ENCODE assay signal across 7 cellular contexts in the genomic region with DNA sequence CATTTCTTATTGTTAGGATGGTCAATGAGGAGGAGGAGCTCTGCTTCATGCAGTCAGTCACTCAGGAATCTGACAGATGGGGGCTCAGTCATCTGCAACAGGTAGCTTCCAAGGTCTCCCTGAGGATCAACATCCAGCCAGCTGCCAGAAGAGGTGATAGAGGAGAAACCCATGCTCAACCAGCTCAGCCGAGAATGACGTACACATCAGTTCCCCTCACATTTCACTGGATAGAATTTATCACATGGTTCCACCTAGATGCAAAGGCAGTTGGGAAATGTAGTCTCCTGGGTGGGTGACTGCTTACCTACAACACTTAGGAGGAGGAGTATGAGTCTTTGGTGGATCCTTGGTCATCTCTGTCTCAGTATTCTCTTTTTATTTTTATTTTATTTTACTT.
A peak's percentile ranks its signal among the peaks of the same experiment; 100 is the strongest.
DNase-seq lines count a peak whose midpoint lies in the region; ATAC-seq and TF ChIP-seq lines count a peak whose summit lies in the region.

No MANE protein-coding gene starts in this region.

- no peak for TF ChIP-seq CTCF in kidney epithelial cell (IDR thresholded peaks at IDR 0.05; ENCODE audit: insufficient read depth, low read length, poor library complexity, severe bottlenecking)

- H3K27me3 ChIP-seq in kidney epithelial cell (ENCODE audit: control insufficient read depth, insufficient read depth, low read length) = no peaks in the 10 kb centered on the region

- DNase-seq in NCI-H1105 treated with DMSO at 0.1 percent for 48 hours (lab: John Stamatoyannopoulos, UW) = peak; percentile 72
- DNase-seq in SW480 (ENCODE audit: low spot score) = peak; percentile 87
- DNase-seq in kidney epithelial cell (ENCODE audit: low read depth) = peak; percentile 66
- DNase-seq in stimulated activated naive CD4-positive, alpha-beta T cell treated with Interleukin-2 at 50 U/mL for 16 hours (lab: John Stamatoyannopoulos, UW) = no peak
- DNase-seq in 8988T = no peak

- no peak overlapping the region for H3K4me3 ChIP-seq in kidney epithelial cell (ENCODE audit: low read depth, low read length)

- ATAC-seq in GM18868 (IDR thresholded peaks at IDR 0.05; ENCODE audit: unreplicated experiment) = peak; percentile 38
- ATAC-seq in GM21619 (IDR thresholded peaks at IDR 0.05; ENCODE audit: unreplicated experiment) = no peak

- H3K36me3 ChIP-seq in kidney epithelial cell (ENCODE audit: control insufficient read depth, insufficient read depth, low read length) = no peaks in the 10 kb centered on the region

Comparison
In these comparisons a context has a peak if more than half of its experiments do, and no peak if none do; other contexts are left out.
1. DNase-seq: peak in NCI-H1105 treated with DMSO at 0.1 percent for 48 hours (single experiment), SW480 (single experiment) and kidney epithelial cell (single experiment); none in stimulated activated naive CD4-positive, alpha-beta T cell treated with Interleukin-2 at 50 U/mL for 16 hours (single experiment) and 8988T (single experiment).